21 cellular contexts compared by ENCODE assay signal in the genomic region with DNA sequence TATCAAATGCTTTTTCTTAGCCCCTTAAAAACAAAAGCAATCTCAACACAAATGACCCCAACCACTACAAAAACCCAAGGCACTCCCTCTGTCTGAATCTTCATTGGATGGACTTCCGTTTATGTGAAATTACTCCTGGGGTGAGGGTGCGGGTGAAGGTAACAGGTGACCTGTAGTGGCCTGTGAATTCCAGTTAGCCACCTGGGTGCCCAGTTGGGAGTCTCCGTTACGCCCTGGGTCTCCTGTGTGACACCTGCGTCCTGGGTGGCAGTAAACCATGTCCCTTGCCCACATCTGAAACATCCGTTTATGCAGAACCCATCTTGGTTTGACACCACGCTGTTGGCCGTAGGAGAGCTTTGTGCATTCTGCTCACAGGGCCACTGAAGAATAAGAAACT.
"Had no signal": no experiment of that assay in that cellular context is flagged by ENCODE, and none has a peak within 500 bp of the region (broad histone marks: within the 10 kb centered on the region; RNA-seq: fewer than 3 reads in every experiment).

No MANE protein-coding gene starts in this region.

- H3K27ac Mint-ChIP-seq: WTC11 had no signal

- H3K36me3 Mint-ChIP-seq: activated naive CD8-positive, alpha-beta T cell treated with anti-CD3 and anti-CD28 coated beads for 36 hours had no signal

- H3K36me3 ChIP-seq: colonic mucosa, esophagus squamous epithelium, gastrocnemius medialis, ovary, thyroid gland had no signal

- H3K4me1 Mint-ChIP-seq: endodermal cell had no signal

- ATAC-seq: gastrocnemius medialis, left cardiac atrium, mucosa of descending colon, psoas muscle, right cardiac atrium, WTC11 had no signal

- H3K9me3 ChIP-seq: colonic mucosa, esophagus squamous epithelium, gastrocnemius medialis, mucosa of descending colon, neutrophil, ovary, psoas muscle, thyroid gland had no signal

- H3K27me3 ChIP-seq: colonic mucosa, dorsolateral prefrontal cortex, neutrophil, ovary, thyroid gland had no signal

- H3K4me3 Mint-ChIP-seq: activated naive CD8-positive, alpha-beta T cell treated with anti-CD3 and anti-CD28 coated beads for 36 hours; central memory CD8-positive, alpha-beta T cell; endodermal cell; stimulated activated naive CD8-positive, alpha-beta T cell treated with anti-CD3 and anti-CD28 coated beads, Interleukin-15, Interleukin-2, amounts not matched to agents 100 ng/mL and 50 ng/mL, for 24 hours; WTC11 had no signal

- H3K27me3 Mint-ChIP-seq: activated naive CD8-positive, alpha-beta T cell treated with anti-CD3 and anti-CD28 coated beads for 36 hours; stimulated activated naive CD8-positive, alpha-beta T cell treated with anti-CD3 and anti-CD28 coated beads, Interleukin-15, Interleukin-2, amounts not matched to agents 100 ng/mL and 50 ng/mL, for 24 hours had no signal

- H3K4me3 ChIP-seq: colonic mucosa, esophagus squamous epithelium, gastrocnemius medialis, mucosa of descending colon, ovary, psoas muscle, thyroid gland had no signal

- H3K9me3 Mint-ChIP-seq: activated naive CD8-positive, alpha-beta T cell treated with anti-CD3 and anti-CD28 coated beads for 36 hours; central memory CD8-positive, alpha-beta T cell; stimulated activated naive CD8-positive, alpha-beta T cell treated with anti-CD3 and anti-CD28 coated beads, Interleukin-15, Interleukin-2, amounts not matched to agents 100 ng/mL and 50 ng/mL, for 24 hours had no signal

- H3K4me1 ChIP-seq: colonic mucosa, gastrocnemius medialis, psoas muscle, thyroid gland had no signal

- DNase-seq: activated naive CD4-positive, alpha-beta T cell treated with Interleukin-2 at 50 U/mL for 16 hours; activated naive CD8-positive, alpha-beta T cell treated with anti-CD3 and anti-CD28 coated beads for 36 hours; activated T-cell treated with anti-CD3 and anti-CD28 coated beads, Interleukin-2, amount 50 U/mL, for 1 hour; colonic mucosa; endodermal cell; esophagus squamous epithelium; gastrocnemius medialis; islet precursor cell; left cardiac atrium; mucosa of descending colon; ovary; right cardiac atrium; stimulated activated CD4-positive, alpha-beta T cell treated with anti-CD3 and anti-CD28 coated beads, Interleukin-12 subunit alpha, Interleukin-12 subunit beta, amount 100 ng/mL, for 4 hours; T-helper 1 cell; thyroid gland had no signal

- H3K27ac ChIP-seq: colonic mucosa, esophagus squamous epithelium, gastrocnemius medialis, neutrophil, ovary, psoas muscle, thyroid gland had no signal
